In genomic region chr1:166918618-166919017, GRCh38 we compare ENCODE assay signal across 36 cellular contexts.
"Had no signal": no experiment of that assay in that cellular context is flagged by ENCODE, and none has a peak within 500 bp of the region (broad histone marks: within the 10 kb centered on the region; RNA-seq: fewer than 3 reads in every experiment).

No MANE protein-coding gene starts in this region.

- H3K4me3 ChIP-seq: MG63 had no signal

- DNase-seq: Karpas-422, Kasumi-1, KG1, MG63, MM.1S, MV-4-11, NCI-H1048, NCI-H1092, NCI-H1092 treated with DMSO at 0.1 percent for 48 hours, NCI-H1105, NCI-H1105 treated with DMSO at 0.1 percent for 48 hours, NCI-H1417, NCI-H1417 treated with DMSO at 0.1 percent for 48 hours, NCI-H1436, NCI-H1436 treated with DMSO at 0.1 percent for 48 hours, NCI-H146, NCI-H1694, NCI-H1694 treated with DMSO at 0.1 percent for 48 hours, NCI-H187, NCI-H187 treated with DMSO at 0.1 percent for 48 hours, NCI-H1930, NCI-H2029, NCI-H2029 treated with DMSO at 0.1 percent for 48 hours, NCI-H2081, NCI-H2081 treated with DMSO at 0.1 percent for 48 hours, NCI-H2171, NCI-H2171 treated with DMSO at 0.1 percent for 48 hours, NCI-H2227 treated with DMSO at 0.1 percent for 48 hours, NCI-H226, NCI-H345, NCI-H446, NCI-H446 treated with DMSO at 0.1 percent for 48 hours, NCI-H510A, NCI-H510A treated with DMSO at 0.1 percent for 48 hours, NCI-H524 had no signal

- H3K27ac ChIP-seq: KMS-11 had no signal

- H3K4me2 ChIP-seq: KMS-11 had no signal

- H3K9me3 ChIP-seq: MG63 had no signal

- H3K9ac ChIP-seq: KMS-11 had no signal

- H3K36me3 ChIP-seq: MG63 had no signal
